9 cellular contexts compared by ENCODE assay signal in the genomic region with DNA sequence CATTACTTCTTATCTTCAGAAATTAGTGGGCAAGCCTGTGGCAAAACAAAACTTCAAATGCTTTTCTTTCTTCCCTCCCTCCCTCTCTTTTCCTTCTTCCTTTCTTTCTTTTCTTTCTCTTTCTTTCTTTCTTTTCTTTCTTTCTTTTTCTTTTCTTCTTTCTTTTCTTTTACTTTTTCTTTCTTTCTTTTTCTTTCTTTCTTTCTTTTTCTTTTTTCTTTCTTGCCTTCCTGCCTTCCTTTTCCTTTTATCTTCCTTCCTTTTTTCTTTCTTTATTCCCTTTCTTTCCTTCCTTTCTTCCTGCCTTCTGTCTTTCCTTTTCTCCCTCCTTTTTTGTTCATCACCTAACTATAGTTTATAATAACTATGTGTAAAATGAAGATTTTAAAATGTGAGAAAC.
"Had no signal": no experiment of that assay in that cellular context is flagged by ENCODE, and none has a peak within 500 bp of the region (broad histone marks: within the 10 kb centered on the region; RNA-seq: fewer than 3 reads in every experiment).

No MANE protein-coding gene starts in this region.

- FAIRE-seq: H1, H54, HepG2 had no signal

- H3K4me1 Mint-ChIP-seq: IgD-negative memory B cell had no signal

- DNase-seq: GM23248, H9, HCEC 1CT, KG1 had no signal

- H3K9ac ChIP-seq: GM23248 had no signal

- H3K27ac Mint-ChIP-seq: IgD-negative memory B cell had no signal

- H3K4me3 ChIP-seq: GM23248 had no signal

- H2AFZ ChIP-seq: GM23248 had no signal

- H3K27ac ChIP-seq: GM23248, HL-60 had no signal

- H3K4me3 Mint-ChIP-seq: IgD-negative memory B cell had no signal

- ATAC-seq: HepG2 had no signal

- H3K27me3 Mint-ChIP-seq: IgD-negative memory B cell had no signal
